In genomic region chr5:89095341-89095740, GRCh38 we compare ENCODE assay signal across 18 cellular contexts.
DNase-seq lines count a peak whose midpoint lies in the region; FAIRE-seq and TF ChIP-seq lines count a peak whose summit lies in the region.
"Had no signal": no experiment of that assay in that cellular context is flagged by ENCODE, and none has a peak within 500 bp of the region (broad histone marks: within the 10 kb centered on the region; RNA-seq: fewer than 3 reads in every experiment).

No MANE protein-coding gene starts in this region.

- no TSS peak for BruUV-seq in OCI-LY7 (replicated peaks; lab: Mats Ljungman, UMichigan)

- H3K79me2 ChIP-seq in KMS-11 (ENCODE audit: insufficient read depth, low read depth) (no peaks in the 10 kb centered on the region), OCI-LY7 (ENCODE audit: insufficient read depth, low read depth, low read length) (no peaks in the 10 kb centered on the region)

- H3K36me3 ChIP-seq in KMS-11 (ENCODE audit: insufficient read depth) = no peaks in the 10 kb centered on the region
- H3K36me3 ChIP-seq in tibial nerve = no peaks in the 10 kb centered on the region
- no peaks in the 10 kb centered on the region for H3K36me3 ChIP-seq in OCI-LY7 (ENCODE audit: insufficient read depth, low read length)
- H3K36me3 ChIP-seq: BE2C had no signal

- H3K27me3 ChIP-seq in KMS-11 (ENCODE audit: insufficient read depth, low read depth) = no peaks in the 10 kb centered on the region
- no peaks in the 10 kb centered on the region for H3K27me3 ChIP-seq in tibial nerve
- H3K27me3 ChIP-seq: BE2C had no signal

- H3K4me3 ChIP-seq in KMS-11 (IDR thresholded peaks at IDR 0.05; ENCODE audit: insufficient read depth, low read depth, low read length) (no peak overlapping the region), tibial nerve (no peak overlapping the region), OCI-LY7 (ENCODE audit: low read depth, low read length, poor library complexity, severe bottlenecking) (no peak overlapping the region)
- H3K4me3 ChIP-seq: GM23338 had no signal

- POLR2A ChIA-PET in OCI-LY7 (lab: Charles Lee) = interaction anchor here (0.7 to 2.2 kb wide), 2 partner anchors 13 to 372 kb away, joined by 3 to 4 read pairs; no protein-coding TSS in a partner anchor

- TF ChIP-seq POLR2A in GM12892 (IDR thresholded peaks at IDR 0.05; ENCODE audit: low read depth, low read length) (no peak), tibial nerve (IDR thresholded peaks at IDR 0.05) (no peak)

- TF ChIP-seq EP300 in tibial nerve (IDR thresholded peaks at IDR 0.05) = no peak

- H4K20me1 ChIP-seq in KMS-11 (ENCODE audit: insufficient read depth) = no peaks in the 10 kb centered on the region
- no peaks in the 10 kb centered on the region for H4K20me1 ChIP-seq in OCI-LY7 (ENCODE audit: insufficient read depth, low read length)

- FAIRE-seq in GM12892 (lab: Jason Lieb, UNC) = peak; percentile 14
- FAIRE-seq: H54 had no signal

- H3K9me3 ChIP-seq in tibial nerve (no peaks in the 10 kb centered on the region), OCI-LY7 (ENCODE audit: low read length) (no peaks in the 10 kb centered on the region)
- H3K9me3 ChIP-seq: BE2C had no signal

- TF ChIP-seq CTCF in KMS-11 (conservative IDR thresholded peaks at IDR 0.05; ENCODE audit: low read depth, low read length) = no peak
- TF ChIP-seq CTCF in tibial nerve (IDR thresholded peaks at IDR 0.05) = no peak
- TF ChIP-seq CTCF in OCI-LY7 (conservative IDR thresholded peaks at IDR 0.05; ENCODE audit: low read length) = no peak

- H3K4me2 ChIP-seq in KMS-11 = peak overlapping the region; percentile 3; the same call in 1 of the 2 replicates
- no peak overlapping the region for H3K4me2 ChIP-seq in OCI-LY7 (ENCODE audit: low read length)
- H3K4me2 ChIP-seq: GM23338 had no signal

- intact Hi-C loops in OCI-LY7 (cut with micrococcal nuclease; ENCODE audit: unreplicated experiment) = no loop called here

- WGBS in tibial nerve, 2 donors = 93 to 98% methylated on average over 2 of the region's 2 CpGs

- H3K9ac ChIP-seq in KMS-11 = no peak overlapping the region

- H3K9me2 ChIP-seq in OCI-LY7 (ENCODE audit: insufficient read depth, low read length) = no peaks in the 10 kb centered on the region

- CTCF ChIA-PET in OCI-LY7 (lab: Charles Lee; ENCODE audit: unreplicated experiment) = no interaction called here

- H3K27ac ChIP-seq in KMS-11 (no peak overlapping the region), tibial nerve (no peak overlapping the region), OCI-LY7 (ENCODE audit: low read depth, low read length, poor library complexity, severe bottlenecking) (no peak overlapping the region)

- H2AFZ ChIP-seq in KMS-11 (ENCODE audit: low read depth) = no peak overlapping the region
- no peak overlapping the region for H2AFZ ChIP-seq in OCI-LY7 (ENCODE audit: low read length)
- H2AFZ ChIP-seq: GM23338 had no signal

- H3K4me1 ChIP-seq in KMS-11 (ENCODE audit: low read depth, poor library complexity, severe bottlenecking) (peaks cover 24% of the 10 kb centered on the region), tibial nerve (no peaks in the 10 kb centered on the region), OCI-LY7 (ENCODE audit: insufficient read depth, low read length, poor library complexity, severe bottlenecking) (no peaks in the 10 kb centered on the region)
- H3K4me1 ChIP-seq: BE2C had no signal

- no peak for DNase-seq in GM12892 (ENCODE audit: insufficient read length)
- peak; percentile 21 for DNase-seq in myocyte (ENCODE audit: low read depth)
- DNase-seq in glomerular visceral epithelial cell (ENCODE audit: extremely low spot score) = no peak
- no peak for DNase-seq in tibial nerve (ENCODE audit: low spot score in 2 of 2)
- DNase-seq in OCI-LY7 (ENCODE audit: low spot score) = no peak
- DNase-seq: BE2C; C1 segment of cervical spinal cord; CD4-positive, CD25-positive, alpha-beta regulatory T cell; CD8-positive, alpha-beta memory T cell; COR-L47; DMS 273 treated with DMSO at 0.1 percent for 48 hours; DMS53; DND-41; EL; HCEC 1CT had no signal
